24 cellular contexts compared by ENCODE assay signal in genomic region chr12:3464561-3464960, GRCh38. TPM values are rescaled to one million over a fixed set of nuclear protein-coding genes. Genes with fewer than 3 reads are reported as not detected.
DNase-seq lines count a peak whose midpoint lies in the region; ATAC-seq and TF ChIP-seq lines count a peak whose summit lies in the region.
"Had no signal": no experiment of that assay in that cellular context is flagged by ENCODE, and none has a peak within 500 bp of the region (broad histone marks: within the 10 kb centered on the region; RNA-seq: fewer than 3 reads in every experiment).

No MANE protein-coding gene starts in this region.

- CTCF ChIA-PET in HCT116 (lab: Charles Lee): interaction anchor here (3.1 kb wide), 1 partner anchor 164 kb away, joined by 10 read pairs; no protein-coding TSS in a partner anchor

- H3K9me2 ChIP-seq in HCT116 (ENCODE audit: insufficient read depth): no peaks in the 10 kb centered on the region

- H3K36me3 ChIP-seq in HCT116 (ENCODE audit: control insufficient read depth in 1 of 2, insufficient read depth in 2 of 2, low read length in 2 of 2): no peaks in the 10 kb centered on the region
- H3K36me3 ChIP-seq: HAP-1, Peyer's patch, SJSA1 had no signal

- DNase-seq in NCI-H2107 treated with DMSO at 0.1 percent for 48 hours (lab: John Stamatoyannopoulos, UW; ENCODE audit: unreplicated experiment) (peak; percentile 33), NCI-H2107 (lab: John Stamatoyannopoulos, UW) (no peak), HCT116 (ENCODE audit: low read depth, low spot score) (peak; percentile 23), NCI-H69 (lab: John Stamatoyannopoulos, UW) (peak; percentile 54), epithelial cell of prostate (ENCODE audit: low read depth, low spot score) (no peak), NCI-H2081 treated with DMSO at 0.1 percent for 48 hours (lab: John Stamatoyannopoulos, UW) (no peak), foreskin keratinocyte (no peak)
- DNase-seq: AML-193; C1 segment of cervical spinal cord; CD8-positive, alpha-beta T cell; IMR-90; MV-4-11; NCI-H1105 treated with DMSO at 0.1 percent for 48 hours; NCI-H1694 treated with DMSO at 0.1 percent for 48 hours; NCI-H446 treated with DMSO at 0.1 percent for 48 hours; NCI-H82; Peyer's patch had no signal

- no peaks in the 10 kb centered on the region for H3K9me3 ChIP-seq in HCT116 (ENCODE audit: control insufficient read depth in 1 of 2, insufficient read depth in 1 of 2, low read depth in 1 of 2, low read length in 2 of 2)
- H3K9me3 ChIP-seq: HAP-1, Peyer's patch, SJSA1 had no signal

- no peak for TF ChIP-seq POLR2A in HCT116 (IDR thresholded peaks at IDR 0.05; ENCODE audit: borderline replicate concordance, extremely low read depth, insufficient read depth, insufficient read length)

- H2AFZ ChIP-seq in HCT116 (ENCODE audit: low read depth, low read length, poor library complexity, severe bottlenecking): peak overlapping the region; percentile 5
- H2AFZ ChIP-seq: GM23338 had no signal

- no peak for TF ChIP-seq RAD21 in HCT116 (IDR thresholded peaks at IDR 0.05; ENCODE audit: low read depth)

- H4K20me1 ChIP-seq in HCT116 (ENCODE audit: insufficient read depth): no peaks in the 10 kb centered on the region

- peaks cover 0 to 4% of the 10 kb centered on the region in 2 experiments; a peak in 1 of 4 replicates for H3K4me1 ChIP-seq in HCT116 (ENCODE audit: control insufficient read depth in 1 of 2, insufficient read depth in 2 of 2, low read length in 2 of 2)
- H3K4me1 ChIP-seq in foreskin keratinocyte: no peaks in the 10 kb centered on the region
- H3K4me1 ChIP-seq: Peyer's patch, SJSA1 had no signal

- POLR2A ChIA-PET in HCT116 (lab: Charles Lee): no interaction called here

- H3K79me2 ChIP-seq in HCT116 (ENCODE audit: insufficient read depth, low read length): no peaks in the 10 kb centered on the region

- RAD21 ChIA-PET in HCT116 (lab: Charles Lee; ENCODE audit: low non-redundant PET in 1 of 2, low total read pairs in 2 of 2, uncharacterized antibody in 2 of 2, unreplicated experiment in 2 of 2): no interaction called here

- BruUV-seq in HCT116 (replicated peaks; lab: Mats Ljungman, UMichigan): no TSS peak

- no peak for TF ChIP-seq CTCF in HCT116 (IDR thresholded peaks at IDR 0.05 in 2 of 3, conservative IDR thresholded peaks at IDR 0.05 in 1 of 3; ENCODE audit: borderline replicate concordance in 1 of 3, insufficient read depth in 1 of 3, low read depth in 2 of 3, low read length in 2 of 3)
- TF ChIP-seq CTCF in foreskin keratinocyte (conservative IDR thresholded peaks at IDR 0.05): no peak

- no peak overlapping the region for H3K4me3 ChIP-seq in HCT116 (replicated peaks in 1 of 2; ENCODE audit: low read depth in 1 of 2, low read length in 2 of 2)
- H3K4me3 ChIP-seq: GM23338, HAP-1, Peyer's patch, SJSA1 had no signal

- H3K9ac ChIP-seq in HCT116 (ENCODE audit: low read length): no peak overlapping the region
- H3K9ac ChIP-seq: KMS-11 had no signal

- no peak overlapping the region for H3K4me2 ChIP-seq in HCT116 (ENCODE audit: low read length)
- H3K4me2 ChIP-seq: GM23338, KMS-11 had no signal

- H3K27me3 ChIP-seq in HCT116 (ENCODE audit: insufficient read depth, low read length) (peaks cover 9% of the 10 kb centered on the region; the same call in 1 of the 2 replicates), foreskin keratinocyte (peaks cover 5% of the 10 kb centered on the region)
- H3K27me3 ChIP-seq: Peyer's patch had no signal

- ATAC-seq in HCT116: peak; percentile 46; the same call in 1 of the 2 replicates
- ATAC-seq in foreskin keratinocyte: no peak
- ATAC-seq: CD8-positive, alpha-beta T cell; GM23338 had no signal

- intact Hi-C loops in HCT116 (cut with micrococcal nuclease): no loop called here

- H3K27ac ChIP-seq in HCT116 (ENCODE audit: low read depth, low read length) (no peak overlapping the region), epithelial cell of prostate (peak overlapping the region; percentile 27), foreskin keratinocyte (no peak overlapping the region)
- H3K27ac ChIP-seq: KMS-11, Peyer's patch, SJSA1 had no signal

TF ChIP-seq in HCT116, 20 proteins besides CTCF, POLR2A, EP300 and RAD21:
- TF ChIP-seq POLR2AphosphoS5 (IDR thresholded peaks at IDR 0.05; ENCODE audit: low read depth, low read length) (no peak), YY1 (IDR thresholded peaks at IDR 0.05; ENCODE audit: extremely low read depth, insufficient replicate concordance, low read depth, low read length) (no peak), ZNF274 (IDR thresholded peaks at IDR 0.05; ENCODE audit: low read depth, low read length) (no peak), JUND (IDR thresholded peaks at IDR 0.05) (no peak)
- TF ChIP-seq, protein P1, sequence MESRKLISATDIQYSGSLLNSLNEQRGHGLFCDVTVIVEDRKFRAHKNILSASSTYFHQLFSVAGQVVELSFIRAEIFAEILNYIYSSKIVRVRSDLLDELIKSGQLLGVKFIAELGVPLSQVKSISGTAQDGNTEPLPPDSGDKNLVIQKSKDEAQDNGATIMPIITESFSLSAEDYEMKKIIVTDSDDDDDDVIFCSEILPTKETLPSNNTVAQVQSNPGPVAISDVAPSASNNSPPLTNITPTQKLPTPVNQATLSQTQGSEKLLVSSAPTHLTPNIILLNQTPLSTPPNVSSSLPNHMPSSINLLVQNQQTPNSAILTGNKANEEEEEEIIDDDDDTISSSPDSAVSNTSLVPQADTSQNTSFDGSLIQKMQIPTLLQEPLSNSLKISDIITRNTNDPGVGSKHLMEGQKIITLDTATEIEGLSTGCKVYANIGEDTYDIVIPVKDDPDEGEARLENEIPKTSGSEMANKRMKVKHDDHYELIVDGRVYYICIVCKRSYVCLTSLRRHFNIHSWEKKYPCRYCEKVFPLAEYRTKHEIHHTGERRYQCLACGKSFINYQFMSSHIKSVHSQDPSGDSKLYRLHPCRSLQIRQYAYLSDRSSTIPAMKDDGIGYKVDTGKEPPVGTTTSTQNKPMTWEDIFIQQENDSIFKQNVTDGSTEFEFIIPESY (IDR thresholded peaks at IDR 0.05; ENCODE audit: extremely low read depth, insufficient replicate concordance, low read length): no peak
TF ChIP-seq in HCT116: peak in this region for 0.

RNA-seq across cellular contexts. Expression of gene PRMT8, which starts 26.4 kb away (rescaled TPM):
- total RNA-seq in HCT116 (2021; ENCODE audit: unreplicated experiment) (not detected), foreskin keratinocyte (not detected in 2 replicates)
- not detected in 2 replicates for polyA plus RNA-seq in HCT116 (2012)
- not detected in 2 replicates for polyA plus RNA-seq in foreskin keratinocyte
- total RNA-seq: A172; CD8-positive, alpha-beta T cell; Daoy; IMR-90; Peyer's patch; SJSA1 had no signal
- polyA plus RNA-seq: AG04450, IMR-90 had no signal

Comparison
In these comparisons a context has a peak if more than half of its experiments do, and no peak if none do; other contexts are left out.
1. DNase-seq: peak in NCI-H2107 treated with DMSO at 0.1 percent for 48 hours (single experiment), HCT116 (single experiment) and NCI-H69 (single experiment); none in NCI-H2107 (single experiment), epithelial cell of prostate (single experiment), NCI-H2081 treated with DMSO at 0.1 percent for 48 hours (single experiment) and foreskin keratinocyte (0 of 2).